ENCODE assay signal across 24 cellular contexts in genomic region chr15:80834402-80834801, GRCh38. TPM values are rescaled to one million over a fixed set of nuclear protein-coding genes. Genes with fewer than 3 reads are reported as not detected.
"Had no signal": no experiment of that assay in that cellular context is flagged by ENCODE, and none has a peak within 500 bp of the region (broad histone marks: within the 10 kb centered on the region; RNA-seq: fewer than 3 reads in every experiment).

No MANE protein-coding gene starts in this region.

- H3K36me3 ChIP-seq: ascending aorta, Peyer's patch, SJCRH30 had no signal

- H3K27me3 ChIP-seq: ascending aorta, body of pancreas, Peyer's patch, SJCRH30 had no signal

- H3K27ac ChIP-seq: body of pancreas, Peyer's patch, RWPE1, SJCRH30 had no signal

- DNase-seq: activated CD4-positive, alpha-beta T cell treated with anti-CD3 and anti-CD28 coated beads for 4 hours; activated CD8-positive, alpha-beta memory T cell treated with anti-CD3 and anti-CD28 coated beads, Interleukin-2, amount 50 U/mL, for 4 hours; activated CD8-positive, alpha-beta T cell treated with anti-CD3 and anti-CD28 coated beads for 36 hours; activated gamma-delta T cell treated with Interleukin-2 at 50 U/mL for 16 hours; activated naive CD4-positive, alpha-beta T cell treated with anti-CD3 and anti-CD28 coated beads, Interleukin-2, amount 10 ng/mL, durations not matched to agents 7 days and 5 days; activated T-cell treated with anti-CD3 and anti-CD28 coated beads, Interleukin-2, amount 50 U/mL, for 72 hours; amniotic stem cell; body of pancreas; Kasumi-1; KBM-7; NCI-H1048; NCI-H1694; NCI-H2029; NCI-H345; NCI-H510A; NCI-H526 treated with DMSO at 0.1 percent for 48 hours; Peyer's patch; Right ventricle myocardium superior; SJCRH30 had no signal

- H3K4me1 ChIP-seq: body of pancreas had no signal

- H3K9me3 ChIP-seq: ascending aorta, body of pancreas, Peyer's patch, SJCRH30 had no signal

- ATAC-seq: activated CD4-positive, CD25-positive, alpha-beta regulatory T cell treated with anti-CD3 and anti-CD28 coated beads, Interleukin-2, amount 50 U/mL, for 24 hours; activated CD8-positive, alpha-beta T cell treated with anti-CD3 and anti-CD28 coated beads for 36 hours; activated T-cell treated with anti-CD3 and anti-CD28 coated beads, Interleukin-2, amount 50 U/mL, for 72 hours; body of pancreas; SK-N-SH treated with all-trans-retinoic acid at 6 μM for 48 hours had no signal

- H3K4me3 ChIP-seq: ascending aorta, body of pancreas, Peyer's patch, SJCRH30 had no signal

- FAIRE-seq: bronchial epithelial cell had no signal

RNA-seq across cellular contexts. Expression of gene CEMIP, which starts 55.2 kb away (rescaled TPM):
- total RNA-seq: activated CD8-positive, alpha-beta T cell treated with anti-CD3 and anti-CD28 coated beads for 36 hours; ascending aorta; Right ventricle myocardium superior had no signal
